21 cellular contexts compared by ENCODE assay signal in genomic region chr13:27639186-27639585, GRCh38. TPM values are rescaled to one million over a fixed set of nuclear protein-coding genes. Genes with fewer than 3 reads are reported as not detected.
DNase-seq lines count a peak whose midpoint lies in the region; ATAC-seq, FAIRE-seq and TF ChIP-seq lines count a peak whose summit lies in the region.
"Had no signal": no experiment of that assay in that cellular context is flagged by ENCODE, and none has a peak within 500 bp of the region (broad histone marks: within the 10 kb centered on the region; RNA-seq: fewer than 3 reads in every experiment).

No MANE protein-coding gene starts in this region.

- peak overlapping the region; percentile 93 for H3K27ac Mint-ChIP-seq in mesothelial cell of epicardium
- H3K27ac Mint-ChIP-seq: B cell, IgD-negative memory B cell had no signal

- no peaks in the 10 kb centered on the region for H3K9me3 Mint-ChIP-seq in mesothelial cell of epicardium
- H3K9me3 Mint-ChIP-seq: CD4-positive, alpha-beta memory T cell; IgD-negative memory B cell had no signal

- H2AFZ ChIP-seq in endothelial cell of umbilical vein (ENCODE audit: low read depth, low read length) = no peak overlapping the region
- H2AFZ ChIP-seq: GM23248 had no signal

- TF ChIP-seq CTCF in ascending aorta (IDR thresholded peaks at IDR 0.05) (no peak), endothelial cell of umbilical vein (IDR thresholded peaks at IDR 0.05; ENCODE audit: extremely low read depth in 1 of 2, insufficient read depth in 1 of 2, low read depth in 1 of 2, low read length in 2 of 2) (no peak), mesothelial cell of epicardium (IDR thresholded peaks at IDR 0.05; ENCODE audit: unreplicated experiment) (no peak), testis (IDR thresholded peaks at IDR 0.05) (no peak), GM13976 (IDR thresholded peaks at IDR 0.05; ENCODE audit: borderline replicate concordance, control extremely low read depth, extremely low read depth, insufficient read depth, missing control alignments) (no peak)

- no peaks in the 10 kb centered on the region for H3K9me1 ChIP-seq in endothelial cell of umbilical vein (replicated peaks; ENCODE audit: control insufficient read depth, extremely low read depth, insufficient read depth, low read length)

- H3K27ac ChIP-seq in ascending aorta = peak overlapping the region; percentile 15 to 70
- H3K27ac ChIP-seq in endothelial cell of umbilical vein (ENCODE audit: insufficient read depth, low read depth, low read length) = no peak overlapping the region
- peak overlapping the region; percentile 23 to 80 for H3K27ac ChIP-seq in testis

- no peak overlapping the region for H3K9ac ChIP-seq in endothelial cell of umbilical vein (replicated peaks; ENCODE audit: extremely low read depth, insufficient read depth, low read length)
- H3K9ac ChIP-seq: GM23248 had no signal

- in situ Hi-C loops in GM13976 (cut with MboI; ENCODE audit: low sequenced_read_pairs, unreplicated experiment) = no loop called here

- ATAC-seq in GM21528 (IDR thresholded peaks at IDR 0.05; ENCODE audit: low FRiP score, unreplicated experiment) (no peak), HG02870 (IDR thresholded peaks at IDR 0.05; ENCODE audit: unreplicated experiment) (no peak)
- ATAC-seq: HCT116, Panc1 had no signal

- no peak for DNase-seq in ascending aorta (ENCODE audit: low spot score in 2 of 2)
- DNase-seq in endothelial cell of umbilical vein (ENCODE audit: low read depth, low spot score) = peak; percentile 50
- DNase-seq in mesothelial cell of epicardium (ENCODE audit: low spot score in 2 of 2, unreplicated experiment in 2 of 2) = no peak
- no peak for DNase-seq in testis
- no peak for DNase-seq in GM13976 (ENCODE audit: low spot score)
- DNase-seq: ACHN; CD4-positive, alpha-beta memory T cell; DND-41; GDM1; MV-4-11; NCI-H1417 treated with DMSO at 0.1 percent for 48 hours; NCI-H2029 treated with DMSO at 0.1 percent for 48 hours; NCI-H510A had no signal

- H3K27me3 ChIP-seq in ascending aorta (no peaks in the 10 kb centered on the region), endothelial cell of umbilical vein (ENCODE audit: control insufficient read depth in 2 of 2, insufficient read depth in 2 of 2, low read length in 2 of 2) (no peaks in the 10 kb centered on the region), testis (no peaks in the 10 kb centered on the region)

- no TSS peak for BruUV-seq in endothelial cell of umbilical vein (replicated peaks; lab: Mats Ljungman, UMichigan)

- TF ChIP-seq POLR2A in endothelial cell of umbilical vein (IDR thresholded peaks at IDR 0.05; ENCODE audit: low read depth, low read length) = no peak
- no peak for TF ChIP-seq POLR2A in testis (IDR thresholded peaks at IDR 0.05)

- peak overlapping the region; percentile 42 for H3K4me2 ChIP-seq in endothelial cell of umbilical vein (ENCODE audit: insufficient read depth, low read length)

- H3K36me3 ChIP-seq in ascending aorta (no peaks in the 10 kb centered on the region), endothelial cell of umbilical vein (ENCODE audit: control insufficient read depth in 2 of 2, extremely low read depth in 1 of 2, insufficient read depth in 2 of 2, low read length in 2 of 2) (no peaks in the 10 kb centered on the region), testis (ENCODE audit: low read depth, missing control alignments) (no peaks in the 10 kb centered on the region)

- intact Hi-C loops in ascending aorta (cut with DNase I) (no loop called here), endothelial cell of umbilical vein (cut with micrococcal nuclease) (no loop called here), testis (cut with DNase I; ENCODE audit: low total_unique reads) (no loop called here)

- no peaks in the 10 kb centered on the region for H3K36me3 Mint-ChIP-seq in mesothelial cell of epicardium
- H3K36me3 Mint-ChIP-seq: IgD-negative memory B cell had no signal

- H3K27me3 Mint-ChIP-seq in mesothelial cell of epicardium (ENCODE audit: low read depth) = no peaks in the 10 kb centered on the region
- H3K27me3 Mint-ChIP-seq: B cell; CD4-positive, alpha-beta memory T cell; IgD-negative memory B cell had no signal

- POLR2A ChIA-PET in endothelial cell of umbilical vein (lab: Charles Lee) = interaction anchor here (1.0 kb wide), 1 partner anchor 19 kb away, joined by 3 read pairs; the partner anchor contains the start of gene LNX2

- CTCF ChIA-PET in endothelial cell of umbilical vein (lab: Charles Lee) = interaction anchor here (0.7 to 2.0 kb wide), 11 partner anchors 10 to 188 kb away, joined by 3 to 10 read pairs (median 3); partner anchors contain the start of genes LNX2 and POLR1D

- peaks cover 20% of the 10 kb centered on the region for H3K79me2 ChIP-seq in endothelial cell of umbilical vein (ENCODE audit: control insufficient read depth, insufficient read depth, low read length)

- no peak overlapping the region for H3K4me3 Mint-ChIP-seq in mesothelial cell of epicardium
- H3K4me3 Mint-ChIP-seq: B cell, IgD-negative memory B cell had no signal

- H3K4me1 Mint-ChIP-seq in mesothelial cell of epicardium = peaks cover 49% of the 10 kb centered on the region

- peaks cover 2% of the 10 kb centered on the region for H4K20me1 ChIP-seq in endothelial cell of umbilical vein (replicated peaks; ENCODE audit: control insufficient read depth, extremely low read depth, insufficient read depth, low read length)

- dilution Hi-C loops in endothelial cell of umbilical vein (cut with MboI; ENCODE audit: extremely low pct_ligation_motif_present, low sequenced_read_pairs) = no loop called here

- H3K9me3 ChIP-seq in ascending aorta (no peaks in the 10 kb centered on the region), endothelial cell of umbilical vein (replicated peaks; ENCODE audit: control insufficient read depth, insufficient read depth, low read length) (no peaks in the 10 kb centered on the region), testis (no peaks in the 10 kb centered on the region)

- H3K4me1 ChIP-seq in ascending aorta (peaks cover 4 to 6% of the 10 kb centered on the region in 2 donors), endothelial cell of umbilical vein (ENCODE audit: control insufficient read depth, extremely low read depth, insufficient read depth, low read length) (peaks cover 23% of the 10 kb centered on the region), testis (peaks cover 10% of the 10 kb centered on the region)

- FAIRE-seq in endothelial cell of umbilical vein (lab: Jason Lieb, UNC) = no peak
- FAIRE-seq: GM12892 had no signal

- H3K4me3 ChIP-seq in ascending aorta = no peak overlapping the region
- H3K4me3 ChIP-seq in endothelial cell of umbilical vein (replicated peaks in 1 of 3; ENCODE audit: insufficient read depth in 1 of 3, low read depth in 1 of 3, low read length in 3 of 3) = no peak overlapping the region
- H3K4me3 ChIP-seq in testis = no peak overlapping the region
- H3K4me3 ChIP-seq: GM23248 had no signal

TF ChIP-seq in endothelial cell of umbilical vein, 7 proteins besides CTCF, POLR2A, EP300 and RAD21:
- TF ChIP-seq MAX (IDR thresholded peaks at IDR 0.05; ENCODE audit: insufficient read depth, insufficient read length) = no peak
- no peak for TF ChIP-seq GATA2 (IDR thresholded peaks at IDR 0.05; ENCODE audit: insufficient read depth, insufficient read length, low read depth, low read length)
- TF ChIP-seq MYC (IDR thresholded peaks at IDR 0.05; ENCODE audit: low read depth, low read length) = no peak
- TF ChIP-seq EZH2 (IDR thresholded peaks at IDR 0.05; ENCODE audit: borderline replicate concordance, low read depth, low read length, severe bottlenecking) = no peak
- no peak for TF ChIP-seq FOS (IDR thresholded peaks at IDR 0.05; ENCODE audit: borderline replicate concordance, insufficient read depth, low read length)
- TF ChIP-seq POLR2AphosphoS5 (IDR thresholded peaks at IDR 0.05; ENCODE audit: insufficient read depth, low read depth, low read length) = no peak
- no peak for TF ChIP-seq JUN (IDR thresholded peaks at IDR 0.05; ENCODE audit: borderline replicate concordance, insufficient read depth, insufficient read length, low read depth)

RNA-seq across cellular contexts. Expression of gene POLR1D, which starts 17.5 kb away (rescaled TPM):
- total RNA-seq in ascending aorta = 91.2 TPM
- 104 and 111 TPM in 2 replicates for total RNA-seq in endothelial cell of umbilical vein
- polyA plus RNA-seq in endothelial cell of umbilical vein = 78.1 and 90.7 TPM in 2 replicates
- 121 and 122 TPM in 2 replicates for polyA plus RNA-seq in endothelial cell of umbilical vein (2011; cell fraction: cytosol; rRNA removed)
- 79.7 and 90.2 TPM in 2 replicates for polyA plus RNA-seq in endothelial cell of umbilical vein (2011; cell fraction: nucleus; rRNA removed)
- polyA plus RNA-seq in endothelial cell of umbilical vein (2012) = 139 and 175 TPM in 2 replicates
- polyA minus RNA-seq in endothelial cell of umbilical vein = 33.9 and 38.6 TPM in 2 replicates
- 30.8 TPM for polyA minus RNA-seq in endothelial cell of umbilical vein (2011; cell fraction: cytosol; rRNA and poly(A)+ RNA removed)
- polyA minus RNA-seq in endothelial cell of umbilical vein (2011; cell fraction: nucleus; rRNA and poly(A)+ RNA removed) = 26.5 and 28.6 TPM in 2 replicates
- total RNA-seq in mesothelial cell of epicardium = 119 to 120 TPM (median 120 TPM) in 3 replicates
- 100 to 1,000 TPM; 126 to 136 TPM for total RNA-seq in testis
- polyA plus RNA-seq in testis (ENCODE audit: insufficient read depth, low read depth, low replicate concordance) = 180 TPM

RNA-seq across cellular contexts. Expression of gene LNX2, which starts 18.9 kb away (rescaled TPM):
- total RNA-seq in ascending aorta (3.7 TPM), endothelial cell of umbilical vein (9.1 and 9.9 TPM in 2 replicates), mesothelial cell of epicardium (12.8 to 14.4 TPM (median 13.6 TPM) in 3 replicates), testis (10 to 100 TPM; 34.6 to 39.6 TPM)
- polyA plus RNA-seq in endothelial cell of umbilical vein (5.9 and 7.0 TPM in 2 replicates), testis (ENCODE audit: insufficient read depth, low read depth, low replicate concordance) (22.5 TPM)
- 6.4 and 6.8 TPM in 2 replicates for polyA plus RNA-seq in endothelial cell of umbilical vein (2011; cell fraction: cytosol; rRNA removed)
- polyA plus RNA-seq in endothelial cell of umbilical vein (2011; cell fraction: nucleus; rRNA removed) = 7.8 and 9.0 TPM in 2 replicates
- polyA plus RNA-seq in endothelial cell of umbilical vein (2012) = 7.7 and 9.7 TPM in 2 replicates
- 19.0 and 19.5 TPM in 2 replicates for polyA minus RNA-seq in endothelial cell of umbilical vein
- polyA minus RNA-seq in endothelial cell of umbilical vein (2011; cell fraction: cytosol; rRNA and poly(A)+ RNA removed) = 7.3 TPM
- 15.2 and 18.2 TPM in 2 replicates for polyA minus RNA-seq in endothelial cell of umbilical vein (2011; cell fraction: nucleus; rRNA and poly(A)+ RNA removed)
